Comparison of ENCODE assay signal across 1 cellular context in the genomic region with DNA sequence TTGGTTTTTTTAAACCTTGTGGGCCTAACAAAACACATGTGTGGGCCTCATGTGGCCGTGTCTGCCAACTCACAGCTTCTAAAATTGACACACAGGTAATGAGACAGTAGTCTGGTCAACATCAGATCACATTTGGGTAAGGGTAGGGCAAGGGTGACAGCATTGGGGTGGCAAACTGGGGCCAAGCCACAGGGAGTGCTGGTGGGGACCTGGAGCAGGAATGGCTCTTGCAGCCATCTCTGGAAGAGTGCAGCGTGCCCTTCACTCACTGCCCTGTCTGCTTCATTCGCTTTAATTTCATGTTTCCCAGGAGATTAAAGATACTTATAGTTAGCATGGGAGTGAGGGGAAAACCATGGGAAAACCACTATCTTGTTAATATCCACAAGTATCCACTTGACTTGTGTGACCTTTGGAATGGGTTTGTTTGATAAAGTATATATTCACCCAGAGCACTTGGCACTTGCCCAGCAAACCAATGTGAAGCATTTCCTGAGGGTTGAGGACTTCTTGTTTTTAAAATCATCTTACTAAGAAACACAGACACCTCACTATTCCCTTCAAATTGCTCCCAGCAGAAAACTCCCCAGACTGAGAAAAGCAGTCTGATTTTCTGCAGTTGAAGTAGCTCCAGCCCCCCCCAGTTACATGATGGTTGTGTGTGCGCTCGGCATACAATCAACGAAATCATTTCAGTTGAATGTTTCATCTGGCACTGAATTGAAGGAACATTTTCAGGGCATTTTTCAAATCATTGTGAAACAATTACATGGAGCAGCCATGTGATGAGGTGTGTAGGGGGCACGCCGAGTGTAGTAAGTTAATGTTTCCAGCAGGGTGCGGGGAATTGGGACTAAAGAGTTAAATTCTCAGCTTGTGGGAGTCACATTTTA.
TF ChIP-seq lines count a peak whose summit lies in the region.

No MANE protein-coding gene starts in this region.

TF ChIP-seq in SK-N-SH, 30 proteins besides CTCF, POLR2A, EP300 and RAD21 (continued from another document):
- TF ChIP-seq, protein P1, sequence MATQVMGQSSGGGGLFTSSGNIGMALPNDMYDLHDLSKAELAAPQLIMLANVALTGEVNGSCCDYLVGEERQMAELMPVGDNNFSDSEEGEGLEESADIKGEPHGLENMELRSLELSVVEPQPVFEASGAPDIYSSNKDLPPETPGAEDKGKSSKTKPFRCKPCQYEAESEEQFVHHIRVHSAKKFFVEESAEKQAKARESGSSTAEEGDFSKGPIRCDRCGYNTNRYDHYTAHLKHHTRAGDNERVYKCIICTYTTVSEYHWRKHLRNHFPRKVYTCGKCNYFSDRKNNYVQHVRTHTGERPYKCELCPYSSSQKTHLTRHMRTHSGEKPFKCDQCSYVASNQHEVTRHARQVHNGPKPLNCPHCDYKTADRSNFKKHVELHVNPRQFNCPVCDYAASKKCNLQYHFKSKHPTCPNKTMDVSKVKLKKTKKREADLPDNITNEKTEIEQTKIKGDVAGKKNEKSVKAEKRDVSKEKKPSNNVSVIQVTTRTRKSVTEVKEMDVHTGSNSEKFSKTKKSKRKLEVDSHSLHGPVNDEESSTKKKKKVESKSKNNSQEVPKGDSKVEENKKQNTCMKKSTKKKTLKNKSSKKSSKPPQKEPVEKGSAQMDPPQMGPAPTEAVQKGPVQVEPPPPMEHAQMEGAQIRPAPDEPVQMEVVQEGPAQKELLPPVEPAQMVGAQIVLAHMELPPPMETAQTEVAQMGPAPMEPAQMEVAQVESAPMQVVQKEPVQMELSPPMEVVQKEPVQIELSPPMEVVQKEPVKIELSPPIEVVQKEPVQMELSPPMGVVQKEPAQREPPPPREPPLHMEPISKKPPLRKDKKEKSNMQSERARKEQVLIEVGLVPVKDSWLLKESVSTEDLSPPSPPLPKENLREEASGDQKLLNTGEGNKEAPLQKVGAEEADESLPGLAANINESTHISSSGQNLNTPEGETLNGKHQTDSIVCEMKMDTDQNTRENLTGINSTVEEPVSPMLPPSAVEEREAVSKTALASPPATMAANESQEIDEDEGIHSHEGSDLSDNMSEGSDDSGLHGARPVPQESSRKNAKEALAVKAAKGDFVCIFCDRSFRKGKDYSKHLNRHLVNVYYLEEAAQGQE (IDR thresholded peaks at IDR 0.05; ENCODE audit: low read depth, low read length), result no peak
- TF ChIP-seq MXI1 (IDR thresholded peaks at IDR 0.05; ENCODE audit: low read depth, low read length) (no peak), NFIC (IDR thresholded peaks at IDR 0.05; ENCODE audit: borderline replicate concordance) (peak; percentile 18; the same call in 1 of the 2 replicates)
